ENCODE assay signal across 9 cellular contexts in the genomic region with DNA sequence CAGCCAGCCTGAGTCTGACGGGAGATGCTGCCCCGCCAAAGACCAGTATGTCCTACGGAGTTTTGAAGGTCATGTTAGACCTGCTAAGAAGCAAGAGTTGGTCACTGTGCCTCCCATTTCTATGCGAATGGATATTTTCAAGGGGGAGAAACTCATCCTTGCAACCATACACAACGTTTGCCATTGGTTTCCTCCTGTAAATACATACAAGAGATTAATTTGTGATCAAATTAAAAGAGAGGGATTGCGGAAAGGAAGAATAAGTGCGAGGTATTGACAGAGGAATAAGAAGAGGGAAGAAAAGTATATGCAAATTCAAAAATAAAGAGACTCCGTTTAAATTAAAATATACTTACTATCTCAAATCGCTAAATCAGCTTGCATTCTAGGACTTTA. TPM values are rescaled to one million over a fixed set of nuclear protein-coding genes. Genes with fewer than 3 reads are reported as not detected.
A peak's percentile ranks its signal among the peaks of the same experiment; 100 is the strongest.
DNase-seq lines count a peak whose midpoint lies in the region; ATAC-seq and TF ChIP-seq lines count a peak whose summit lies in the region.
"Had no signal": no experiment of that assay in that cellular context is flagged by ENCODE, and none has a peak within 500 bp of the region (broad histone marks: within the 10 kb centered on the region; RNA-seq: fewer than 3 reads in every experiment).

No MANE protein-coding gene starts in this region.

- peak overlapping the region; percentile 100 for H3K4me2 ChIP-seq in SK-N-SH
- H3K4me2 ChIP-seq in smooth muscle cell: peak overlapping the region; percentile 98

- peaks cover 40% of the 10 kb centered on the region for H3K27me3 Mint-ChIP-seq in activated B cell treated with CpG ODN at 0.5 μM for 24 hours

- no peak overlapping the region for H3K27ac Mint-ChIP-seq in activated B cell treated with CpG ODN at 0.5 μM for 24 hours

- 41% methylated on average over 9 of the region's 9 CpGs for WGBS in SK-N-SH (ENCODE audit: low lambda C conversion rate)
- 32% methylated on average over 9 of the region's 9 CpGs for WGBS in smooth muscle cell (ENCODE audit: low lambda C conversion rate)

- H3K9me3 ChIP-seq in SK-N-SH (no peaks in the 10 kb centered on the region), iPS-15b (ENCODE audit: control insufficient read depth, insufficient read depth, low read length) (no peaks in the 10 kb centered on the region), smooth muscle cell (replicated peaks; ENCODE audit: low read depth) (no peaks in the 10 kb centered on the region)

- H3K4me1 ChIP-seq in SK-N-SH (ENCODE audit: control insufficient read depth in 1 of 2, insufficient read depth in 2 of 2, low read depth in 1 of 2, low read length in 1 of 2): peaks cover 0 to 20% of the 10 kb centered on the region in 2 experiments; a peak in 2 of 4 replicates
- H3K4me1 ChIP-seq in iPS-15b (ENCODE audit: control insufficient read depth, insufficient read depth, low read length): peaks cover 4% of the 10 kb centered on the region
- peaks cover 6% of the 10 kb centered on the region for H3K4me1 ChIP-seq in smooth muscle cell (ENCODE audit: low read depth)

- H3K27ac ChIP-seq in SK-N-SH (ENCODE audit: low read depth in 2 of 2, low read length in 1 of 2): no peak overlapping the region
- no peak overlapping the region for H3K27ac ChIP-seq in smooth muscle cell (ENCODE audit: low read depth)

- peaks cover 5% of the 10 kb centered on the region for H3F3A ChIP-seq in SK-N-SH (replicated peaks; ENCODE audit: insufficient read depth)
- H3F3A ChIP-seq in smooth muscle cell (ENCODE audit: low read depth): peaks cover 7% of the 10 kb centered on the region

- no peak for TF ChIP-seq EP300 in SK-N-SH (IDR thresholded peaks at IDR 0.05; ENCODE audit: borderline replicate concordance in 1 of 2, low read depth in 1 of 2, low read length in 1 of 2)

- H3K79me2 ChIP-seq in SK-N-SH (ENCODE audit: insufficient read depth) (no peaks in the 10 kb centered on the region), smooth muscle cell (ENCODE audit: low read depth) (no peaks in the 10 kb centered on the region)

- TF ChIP-seq CTCF in SK-N-SH (IDR thresholded peaks at IDR 0.05) (no peak), activated B cell treated with CpG ODN at 0.5 μM for 24 hours (IDR thresholded peaks at IDR 0.05) (no peak), smooth muscle cell (IDR thresholded peaks at IDR 0.05; ENCODE audit: borderline replicate concordance, insufficient read depth, poor library complexity, severe bottlenecking) (no peak)

- peak overlapping the region; percentile 49 to 66 for H3K4me3 ChIP-seq in SK-N-SH (ENCODE audit: low read depth in 2 of 2, low read length in 1 of 2)
- H3K4me3 ChIP-seq in iPS-15b (ENCODE audit: low read depth, low read length): peak overlapping the region; percentile 56
- peak overlapping the region; percentile 66 for H3K4me3 ChIP-seq in smooth muscle cell

- H3K4me1 Mint-ChIP-seq in activated B cell treated with CpG ODN at 0.5 μM for 24 hours: peaks cover 18% of the 10 kb centered on the region

- H3K27me3 ChIP-seq in SK-N-SH (ENCODE audit: insufficient read depth): peaks cover 34% of the 10 kb centered on the region
- peaks cover 53% of the 10 kb centered on the region for H3K27me3 ChIP-seq in iPS-15b (ENCODE audit: control insufficient read depth, insufficient read depth, low read length)
- H3K27me3 ChIP-seq in smooth muscle cell (ENCODE audit: low read depth): peaks cover 41% of the 10 kb centered on the region

- CTCF ChIA-PET in SK-N-SH (lab: Yijun Ruan, JAX): interaction anchor here (0.8 to 3.2 kb wide), 5 partner anchors 8 to 74 kb away, joined by 3 to 10 read pairs (median 8); no protein-coding TSS in a partner anchor
- CTCF ChIA-PET in activated B cell treated with CpG ODN at 0.5 μM for 24 hours (lab: Charles Lee): no interaction called here

- H2AFZ ChIP-seq in SK-N-SH (ENCODE audit: low read depth): peak overlapping the region; percentile 74; the same call in 1 of the 2 replicates
- H2AFZ ChIP-seq in smooth muscle cell (ENCODE audit: low read depth): peak overlapping the region; percentile 46

- no peaks in the 10 kb centered on the region for H3K9me3 Mint-ChIP-seq in activated B cell treated with CpG ODN at 0.5 μM for 24 hours

- no peaks in the 10 kb centered on the region for H3K9me2 ChIP-seq in SK-N-SH

- H4K20me1 ChIP-seq in SK-N-SH (ENCODE audit: insufficient read depth) (no peaks in the 10 kb centered on the region), smooth muscle cell (ENCODE audit: low read depth) (no peaks in the 10 kb centered on the region)

- H3K36me3 Mint-ChIP-seq in activated B cell treated with CpG ODN at 0.5 μM for 24 hours (ENCODE audit: low read depth): no peaks in the 10 kb centered on the region

- ATAC-seq in SK-N-SH treated with all-trans-retinoic acid at 6 μM for 48 hours (no peak), activated B cell treated with CpG ODN at 0.5 μM for 24 hours (ENCODE audit: low read depth) (no peak), GM18498 (IDR thresholded peaks at IDR 0.05; ENCODE audit: unreplicated experiment) (no peak)

- H3K9ac ChIP-seq in SK-N-SH (no peak overlapping the region), iPS-15b (ENCODE audit: low read depth, low read length) (no peak overlapping the region), smooth muscle cell (ENCODE audit: low read depth) (no peak overlapping the region)

- H3K36me3 ChIP-seq in SK-N-SH (replicated peaks in 1 of 2; ENCODE audit: control insufficient read depth in 1 of 2, insufficient read depth in 2 of 2, low read length in 1 of 2) (no peaks in the 10 kb centered on the region), iPS-15b (ENCODE audit: control insufficient read depth, insufficient read depth, low read length) (no peaks in the 10 kb centered on the region), smooth muscle cell (ENCODE audit: low read depth) (no peaks in the 10 kb centered on the region)

- H3K4me3 Mint-ChIP-seq in activated B cell treated with CpG ODN at 0.5 μM for 24 hours: peak overlapping the region; percentile 82

- POLR2A ChIA-PET in SK-N-SH (lab: Yijun Ruan, JAX) (no interaction called here), activated B cell treated with CpG ODN at 0.5 μM for 24 hours (lab: Charles Lee) (interaction anchor here (0.7 kb wide), 1 partner anchor 8 kb away, joined by 3 read pairs; no protein-coding TSS in a partner anchor)

- TF ChIP-seq RAD21 in SK-N-SH (IDR thresholded peaks at IDR 0.05; ENCODE audit: low read length): no peak

- DNase-seq in SK-N-SH (no peak), activated B cell treated with CpG ODN at 0.5 μM for 24 hours (no peak), smooth muscle cell (lab: John Stamatoyannopoulos, UW; ENCODE audit: unreplicated experiment) (no peak), T1000 (lab: John Stamatoyannopoulos, UW) (no peak)
- no peak for DNase-seq in activated CD4-positive, CD25-positive, alpha-beta regulatory T cell (lab: John Stamatoyannopoulos, UW)
- DNase-seq: NCI-H2081 treated with DMSO at 0.1 percent for 48 hours had no signal

- intact Hi-C loops in activated B cell treated with CpG ODN at 0.5 μM for 24 hours (cut with micrococcal nuclease): loop anchor here (2.0 kb wide), 1 partner anchor 75 kb away; a partner anchor contains a TSS

TF ChIP-seq in SK-N-SH treated with all-trans-retinoic acid at 6 μM for 48 hours, 23 proteins besides CTCF, POLR2A, EP300 and RAD21 (continues in another document):
- TF ChIP-seq ISL1 (CRISPR knock-in tag; IDR thresholded peaks at IDR 0.05): no peak
- no peak for TF ChIP-seq CSDC2 (CRISPR knock-in tag; IDR thresholded peaks at IDR 0.05)
- TF ChIP-seq, protein P1, sequence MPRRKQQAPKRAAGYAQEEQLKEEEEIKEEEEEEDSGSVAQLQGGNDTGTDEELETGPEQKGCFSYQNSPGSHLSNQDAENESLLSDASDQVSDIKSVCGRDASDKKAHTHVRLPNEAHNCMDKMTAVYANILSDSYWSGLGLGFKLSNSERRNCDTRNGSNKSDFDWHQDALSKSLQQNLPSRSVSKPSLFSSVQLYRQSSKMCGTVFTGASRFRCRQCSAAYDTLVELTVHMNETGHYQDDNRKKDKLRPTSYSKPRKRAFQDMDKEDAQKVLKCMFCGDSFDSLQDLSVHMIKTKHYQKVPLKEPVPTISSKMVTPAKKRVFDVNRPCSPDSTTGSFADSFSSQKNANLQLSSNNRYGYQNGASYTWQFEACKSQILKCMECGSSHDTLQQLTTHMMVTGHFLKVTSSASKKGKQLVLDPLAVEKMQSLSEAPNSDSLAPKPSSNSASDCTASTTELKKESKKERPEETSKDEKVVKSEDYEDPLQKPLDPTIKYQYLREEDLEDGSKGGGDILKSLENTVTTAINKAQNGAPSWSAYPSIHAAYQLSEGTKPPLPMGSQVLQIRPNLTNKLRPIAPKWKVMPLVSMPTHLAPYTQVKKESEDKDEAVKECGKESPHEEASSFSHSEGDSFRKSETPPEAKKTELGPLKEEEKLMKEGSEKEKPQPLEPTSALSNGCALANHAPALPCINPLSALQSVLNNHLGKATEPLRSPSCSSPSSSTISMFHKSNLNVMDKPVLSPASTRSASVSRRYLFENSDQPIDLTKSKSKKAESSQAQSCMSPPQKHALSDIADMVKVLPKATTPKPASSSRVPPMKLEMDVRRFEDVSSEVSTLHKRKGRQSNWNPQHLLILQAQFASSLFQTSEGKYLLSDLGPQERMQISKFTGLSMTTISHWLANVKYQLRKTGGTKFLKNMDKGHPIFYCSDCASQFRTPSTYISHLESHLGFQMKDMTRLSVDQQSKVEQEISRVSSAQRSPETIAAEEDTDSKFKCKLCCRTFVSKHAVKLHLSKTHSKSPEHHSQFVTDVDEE (CRISPR knock-in tag; IDR thresholded peaks at IDR 0.05): no peak
- TF ChIP-seq TCF4 (CRISPR knock-in tag; IDR thresholded peaks at IDR 0.05; ENCODE audit: borderline replicate concordance): no peak
- no peak for TF ChIP-seq PPARA (CRISPR knock-in tag; IDR thresholded peaks at IDR 0.05; ENCODE audit: borderline replicate concordance)
- no peak for TF ChIP-seq ESRRG (CRISPR knock-in tag; IDR thresholded peaks at IDR 0.05)
- TF ChIP-seq, protein P2, sequence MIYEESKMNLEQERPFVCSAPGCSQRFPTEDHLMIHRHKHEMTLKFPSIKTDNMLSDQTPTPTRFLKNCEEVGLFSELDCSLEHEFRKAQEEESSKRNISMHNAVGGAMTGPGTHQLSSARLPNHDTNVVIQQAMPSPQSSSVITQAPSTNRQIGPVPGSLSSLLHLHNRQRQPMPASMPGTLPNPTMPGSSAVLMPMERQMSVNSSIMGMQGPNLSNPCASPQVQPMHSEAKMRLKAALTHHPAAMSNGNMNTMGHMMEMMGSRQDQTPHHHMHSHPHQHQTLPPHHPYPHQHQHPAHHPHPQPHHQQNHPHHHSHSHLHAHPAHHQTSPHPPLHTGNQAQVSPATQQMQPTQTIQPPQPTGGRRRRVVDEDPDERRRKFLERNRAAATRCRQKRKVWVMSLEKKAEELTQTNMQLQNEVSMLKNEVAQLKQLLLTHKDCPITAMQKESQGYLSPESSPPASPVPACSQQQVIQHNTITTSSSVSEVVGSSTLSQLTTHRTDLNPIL (CRISPR knock-in tag; IDR thresholded peaks at IDR 0.05; ENCODE audit: low read depth): no peak
- TF ChIP-seq BACH2 (CRISPR knock-in tag; IDR thresholded peaks at IDR 0.05; ENCODE audit: borderline replicate concordance): no peak

RNA-seq across cellular contexts. Expression of a gene that starts 0.8 kb away (rescaled TPM):
- polyA plus RNA-seq in SK-N-SH (2012; rRNA removed) (0.10 and 0.18 TPM in 2 replicates), smooth muscle cell (0.06 and 0.32 TPM in 2 replicates)
- 0.12 TPM in 2 replicates for polyA plus RNA-seq in SK-N-SH (2012; cell fraction: cytosol; rRNA removed)
- polyA plus RNA-seq in SK-N-SH (2012; cell fraction: nucleus; rRNA removed): 0.54 and 0.70 TPM in 2 replicates
- total RNA-seq in activated B cell treated with CpG ODN at 0.5 μM for 24 hours (0.73 and 0.86 TPM in 2 replicates), smooth muscle cell (1.2 and 1.4 TPM in 2 replicates)
